Comparison of ENCODE assay signal across 18 cellular contexts in genomic region chr11:10695821-10696220, GRCh38. TPM values are rescaled to one million over a fixed set of nuclear protein-coding genes. Genes with fewer than 3 reads are reported as not detected.
DNase-seq lines count a peak whose midpoint lies in the region; ATAC-seq and TF ChIP-seq lines count a peak whose summit lies in the region.
"Had no signal": no experiment of that assay in that cellular context is flagged by ENCODE, and none has a peak within 500 bp of the region (broad histone marks: within the 10 kb centered on the region; RNA-seq: fewer than 3 reads in every experiment).

No MANE protein-coding gene starts in this region.

- H3K27ac ChIP-seq in IMR-90 (ENCODE audit: insufficient read depth, low read length) (no peak overlapping the region), esophagus muscularis mucosa (replicated peaks in 1 of 4) (peak overlapping the region; percentile 90 to 96 (median 95)), mesenchymal stem cell (ENCODE audit: low read length, poor library complexity, severe bottlenecking) (no peak overlapping the region), transverse colon (peak overlapping the region; percentile 19 to 93 (median 88))
- H3K27ac ChIP-seq: SK-N-MC had no signal

- H3K4me3 ChIP-seq in IMR-90 (ENCODE audit: insufficient read depth, low read depth, low read length) (no peak overlapping the region), esophagus muscularis mucosa (no peak overlapping the region), mesenchymal stem cell (ENCODE audit: insufficient read depth in 1 of 2, low read depth in 1 of 2, low read length in 2 of 2) (no peak overlapping the region), transverse colon (no peak overlapping the region)
- H3K4me3 ChIP-seq: HAP-1, SK-N-MC had no signal

- H3K4me2 ChIP-seq in IMR-90 (ENCODE audit: low read depth, low read length), result no peak overlapping the region
- no peak overlapping the region for H3K4me2 ChIP-seq in mesenchymal stem cell (ENCODE audit: low read length, poor library complexity, severe bottlenecking)

- H3K4ac ChIP-seq in IMR-90 (ENCODE audit: low read depth, low read length), result peak overlapping the region; percentile 97; the same call in 1 of the 2 replicates
- H3K4ac ChIP-seq in mesenchymal stem cell (ENCODE audit: low read depth in 1 of 2, low read length in 2 of 2), result no peak overlapping the region

- peak overlapping the region; percentile 98 for H2BK120ac ChIP-seq in IMR-90 (ENCODE audit: low read depth, low read length)
- H2BK120ac ChIP-seq in mesenchymal stem cell (ENCODE audit: low read depth, low read length), result no peak overlapping the region

- H3K36me3 ChIP-seq in IMR-90 (ENCODE audit: control insufficient read depth, insufficient read depth, low read length), result peaks cover 4% of the 10 kb centered on the region; the same call in 1 of the 2 replicates
- H3K36me3 ChIP-seq in esophagus muscularis mucosa, result no peaks in the 10 kb centered on the region
- no peaks in the 10 kb centered on the region for H3K36me3 ChIP-seq in mesenchymal stem cell (ENCODE audit: control insufficient read depth in 1 of 2, insufficient read depth in 2 of 2, low read depth in 1 of 2, low read length in 2 of 2)
- H3K36me3 ChIP-seq in transverse colon, result no peaks in the 10 kb centered on the region
- H3K36me3 ChIP-seq: HAP-1 had no signal

- peaks cover 13 to 36% of the 10 kb centered on the region in 2 experiments for H3K79me1 ChIP-seq in IMR-90 (ENCODE audit: low read depth in 1 of 2, low read length in 2 of 2)
- peaks cover 1% of the 10 kb centered on the region for H3K79me1 ChIP-seq in mesenchymal stem cell (replicated peaks; ENCODE audit: low read length, poor library complexity, severe bottlenecking)

- no peaks in the 10 kb centered on the region for H3K27me3 ChIP-seq in IMR-90 (ENCODE audit: control insufficient read depth, insufficient read depth, low read length)
- H3K27me3 ChIP-seq in esophagus muscularis mucosa, result no peaks in the 10 kb centered on the region
- H3K27me3 ChIP-seq in mesenchymal stem cell (ENCODE audit: control insufficient read depth in 1 of 2, insufficient read depth in 1 of 2, low read length in 2 of 2), result no peaks in the 10 kb centered on the region
- no peaks in the 10 kb centered on the region for H3K27me3 ChIP-seq in transverse colon

- peak overlapping the region; percentile 48; the same call in 1 of the 2 replicates for H3K18ac ChIP-seq in IMR-90 (ENCODE audit: low read depth, low read length)
- no peak overlapping the region for H3K18ac ChIP-seq in mesenchymal stem cell (ENCODE audit: low read depth in 1 of 2, low read length in 2 of 2)

- H4K91ac ChIP-seq in IMR-90 (ENCODE audit: insufficient read depth, low read depth, low read length) (peak overlapping the region; percentile 70; the same call in 1 of the 2 replicates), mesenchymal stem cell (ENCODE audit: low read length) (no peak overlapping the region)

- no peak overlapping the region for H2AFZ ChIP-seq in IMR-90 (replicated peaks; ENCODE audit: low read length, poor library complexity)
- H2AFZ ChIP-seq in mesenchymal stem cell (ENCODE audit: low read depth, low read length), result no peak overlapping the region

- WGBS in IMR-90 (ENCODE audit: extremely low coverage in 2 of 2, insufficient read length in 1 of 2), 2 experiments, result no CpG with 5 or more reads among the region's 3 CpGs
- WGBS in esophagus muscularis mucosa, result 33% methylated on average over 3 of the region's 3 CpGs
- WGBS in mesenchymal stem cell, result 7% methylated on average over 3 of the region's 3 CpGs
- WGBS in transverse colon (ENCODE audit: low coverage in 1 of 2), 2 donors, result 22 to 42% methylated on average over 3 of the region's 3 CpGs

- POLR2A ChIA-PET in IMR-90 (lab: Charles Lee; ENCODE audit: unreplicated experiment), result no interaction called here

- dilution Hi-C loops in IMR-90 (cut with HindIII; ENCODE audit: low sequenced_read_pairs, unreplicated experiment), result no loop called here

- CTCF ChIA-PET in IMR-90 (lab: Yijun Ruan, JAX), result interaction anchor here (1.7 kb wide), 1 partner anchor 12 kb away, joined by 5 read pairs; no protein-coding TSS in a partner anchor

- TF ChIP-seq CTCF in IMR-90 (conservative IDR thresholded peaks at IDR 0.05; ENCODE audit: low read depth, low read length) (no peak), esophagus muscularis mucosa (IDR thresholded peaks at IDR 0.05) (no peak), transverse colon (IDR thresholded peaks at IDR 0.05) (no peak)

- no peak for TF ChIP-seq RAD21 in IMR-90 (IDR thresholded peaks at IDR 0.05; ENCODE audit: low read length)

- no peak for TF ChIP-seq EP300 in esophagus muscularis mucosa (IDR thresholded peaks at IDR 0.05)
- TF ChIP-seq EP300 in transverse colon (IDR thresholded peaks at IDR 0.05; ENCODE audit: low read depth), result no peak

- H3K9ac ChIP-seq in IMR-90 (ENCODE audit: low read depth, low read length) (no peak overlapping the region), mesenchymal stem cell (ENCODE audit: low read length) (no peak overlapping the region)

- peaks cover 29% of the 10 kb centered on the region for H3K9me1 ChIP-seq in IMR-90 (ENCODE audit: insufficient read depth, low read length)

- H4K8ac ChIP-seq in IMR-90 (ENCODE audit: low read depth in 2 of 2, low read length in 2 of 2) (peak overlapping the region in 1 of 2 experiments; percentile 83; a peak in 2 of 4 replicates), mesenchymal stem cell (ENCODE audit: low read length) (no peak overlapping the region)

- in situ Hi-C loops in IMR-90 (cut with MboI; ENCODE audit: low sequenced_read_pairs) (no loop called here), transverse colon (cut with MboI; ENCODE audit: low pct_ligation_motif_present in 1 of 4, low pct_unique_long_range_greater_than_20kb in 1 of 4, low sequenced_read_pairs in 3 of 4) (no loop called here)

- no TSS peak for BruUV-seq in IMR-90 (replicated peaks; lab: Mats Ljungman, UMichigan)

- H2BK15ac ChIP-seq in IMR-90 (ENCODE audit: low read depth, low read length) (peak overlapping the region; percentile 98; the same call in 1 of the 3 replicates), mesenchymal stem cell (ENCODE audit: low read depth, poor library complexity, severe bottlenecking) (no peak overlapping the region)

- peak; percentile 20 for DNase-seq in IMR-90
- no peak for DNase-seq in esophagus muscularis mucosa (ENCODE audit: extremely low spot score)
- DNase-seq in mesenchymal stem cell, result peak; percentile 72
- no peak for DNase-seq in transverse colon
- DNase-seq in HT-29 (ENCODE audit: low spot score), result no peak
- no peak for DNase-seq in midbrain (lab: John Stamatoyannopoulos, UW)
- DNase-seq in T-helper 9 cell, result no peak
- DNase-seq: C1 segment of cervical spinal cord, DMS79 treated with DMSO at 0.1 percent for 48 hours, NCI-H1417, NCI-H187, NCI-H2227 treated with DMSO at 0.1 percent for 48 hours, NCI-H510A treated with DMSO at 0.1 percent for 48 hours, NCI-H774, OCI-M1, SHP77 had no signal

- peak overlapping the region; percentile 98 for H2AK5ac ChIP-seq in IMR-90 (ENCODE audit: low read depth, low read length)
- H2AK5ac ChIP-seq in mesenchymal stem cell (ENCODE audit: low read length, severe bottlenecking), result no peak overlapping the region

- H3K56ac ChIP-seq in IMR-90 (ENCODE audit: extremely low read depth, insufficient read depth, low read length), result no peak overlapping the region

- no peak overlapping the region for H2AK9ac ChIP-seq in IMR-90 (replicated peaks; ENCODE audit: low read depth, low read length, poor library complexity)

- H3K9me3 ChIP-seq in IMR-90 (ENCODE audit: control insufficient read depth, insufficient read depth, low read length) (peaks cover 3% of the 10 kb centered on the region; the same call in 1 of the 2 replicates), esophagus muscularis mucosa (no peaks in the 10 kb centered on the region), mesenchymal stem cell (ENCODE audit: control insufficient read depth, low read length) (peaks cover 9% of the 10 kb centered on the region), transverse colon (no peaks in the 10 kb centered on the region)

- TF ChIP-seq POLR2A in IMR-90 (IDR thresholded peaks at IDR 0.05; ENCODE audit: low read depth, low read length) (no peak), esophagus muscularis mucosa (IDR thresholded peaks at IDR 0.05; ENCODE audit: low read depth) (no peak), transverse colon (IDR thresholded peaks at IDR 0.05) (no peak)

- H3K4me1 ChIP-seq in IMR-90 (ENCODE audit: control insufficient read depth, insufficient read depth, low read length) (peaks cover 36% of the 10 kb centered on the region), esophagus muscularis mucosa (peaks cover 0 to 37% (median 32%) of the 10 kb centered on the region in 4 donors), mesenchymal stem cell (ENCODE audit: control insufficient read depth, insufficient read depth, low read depth, low read length) (peaks cover 18% of the 10 kb centered on the region), transverse colon (peaks cover 0 to 15% (median 7%) of the 10 kb centered on the region in 4 donors)
- H3K4me1 ChIP-seq: HAP-1 had no signal

- no peak overlapping the region for H3K23ac ChIP-seq in IMR-90 (ENCODE audit: low read depth, low read length)
- H3K23ac ChIP-seq in mesenchymal stem cell (ENCODE audit: low read length in 2 of 2), result no peak overlapping the region

- H4K5ac ChIP-seq in IMR-90 (ENCODE audit: low read depth, low read length), result peak overlapping the region; percentile 68; the same call in 1 of the 2 replicates

- H2BK20ac ChIP-seq in IMR-90 (ENCODE audit: low read depth, low read length), result peak overlapping the region; percentile 95

- H2BK5ac ChIP-seq in IMR-90 (ENCODE audit: low read depth, low read length, poor library complexity, severe bottlenecking) (peak overlapping the region; percentile 94), mesenchymal stem cell (ENCODE audit: low read depth, low read length, poor library complexity, severe bottlenecking) (no peak overlapping the region)

- peaks cover 9% of the 10 kb centered on the region; the same call in 1 of the 2 replicates for H4K20me1 ChIP-seq in IMR-90 (ENCODE audit: insufficient read depth, low read length)

- peak overlapping the region; percentile 87 for H3K14ac ChIP-seq in IMR-90 (replicated peaks; ENCODE audit: low read depth, low read length)
- no peak overlapping the region for H3K14ac ChIP-seq in mesenchymal stem cell (ENCODE audit: low read length in 2 of 2)

- intact Hi-C loops in IMR-90 (cut with micrococcal nuclease) (no loop called here), esophagus muscularis mucosa (cut with DNase I) (loop anchor here (5.0 to 10.0 kb wide), 2 partner anchors 36 to 71 kb away; no protein-coding TSS in a partner anchor), transverse colon (cut with DNase I; ENCODE audit: low total_unique reads) (no loop called here)

- H2BK12ac ChIP-seq in mesenchymal stem cell (ENCODE audit: low read length in 2 of 2), result no peak overlapping the region

- no peak for ATAC-seq in IMR-90 (ENCODE audit: low read depth)

RNA-seq across cellular contexts. Expression of gene IRAG1, which starts 2.3 kb away (rescaled TPM):
- total RNA-seq in IMR-90 (2012; rRNA removed) (21.1 and 25.8 TPM in 2 replicates), esophagus muscularis mucosa (100 to 1,000 TPM; 205 to 338 (median 276) TPM), transverse colon (10 to 100 TPM; 19.4 to 48.8 (median 24.9) TPM)
- 17.6 and 19.4 TPM in 2 replicates for polyA plus RNA-seq in IMR-90 (2012; rRNA removed)
- polyA plus RNA-seq in IMR-90 (2012; cell fraction: cytosol; rRNA removed), result 8.5 and 8.6 TPM in 2 replicates
- polyA plus RNA-seq in IMR-90 (2012; cell fraction: nucleus; rRNA removed; ENCODE audit: low replicate concordance), result 37.6 and 104 TPM in 2 replicates
- 21.1 TPM for polyA plus RNA-seq in mesenchymal stem cell (2013, experiment 1 of 2)
- 20.4 TPM for polyA plus RNA-seq in mesenchymal stem cell (2013, experiment 2 of 2)
- 0.21 and 1.3 TPM in 2 replicates for total RNA-seq in HT-29 (2014; rRNA removed; shearing (Covaris generic))

RNA-seq across cellular contexts. Expression of gene CTR9, which starts 55.2 kb away (rescaled TPM):
- total RNA-seq in IMR-90 (2012; rRNA removed) (37.1 and 38.3 TPM in 2 replicates), esophagus muscularis mucosa (10 to 100 TPM; 17.9 to 26.6 (median 19.4) TPM), transverse colon (10 to 100 TPM; 21.3 to 41.2 (median 25.5) TPM)
- polyA plus RNA-seq in IMR-90 (2012; rRNA removed), result 14.4 and 16.8 TPM in 2 replicates
- 3.8 and 5.1 TPM in 2 replicates for polyA plus RNA-seq in IMR-90 (2012; cell fraction: cytosol; rRNA removed)
- polyA plus RNA-seq in IMR-90 (2012; cell fraction: nucleus; rRNA removed; ENCODE audit: low replicate concordance), result 2.1 and 10.6 TPM in 2 replicates
- 25.8 TPM for polyA plus RNA-seq in mesenchymal stem cell (2013, experiment 1 of 2)
- polyA plus RNA-seq in mesenchymal stem cell (2013, experiment 2 of 2), result 25.4 TPM
- 15.9 and 18.5 TPM in 2 replicates for total RNA-seq in HT-29 (2014; rRNA removed; shearing (Covaris generic))

Comparison
In these comparisons a context has a peak if more than half of its experiments do, and no peak if none do; other contexts are left out.
1. DNase-seq: peak in IMR-90 (single experiment) and mesenchymal stem cell (single experiment); none in esophagus muscularis mucosa (single experiment), transverse colon (single experiment), HT-29 (single experiment), midbrain (single experiment) and T-helper 9 cell (single experiment).
2. H3K27ac ChIP-seq: peak in esophagus muscularis mucosa (4 of 4) and transverse colon (4 of 4); none in IMR-90 (single experiment) and mesenchymal stem cell (single experiment).